ENCODE assay signal across 26 cellular contexts in genomic region chr2:187220100-187220499, GRCh38.
A peak's percentile ranks its signal among the peaks of the same experiment; 100 is the strongest.
DNase-seq lines count a peak whose midpoint lies in the region; ATAC-seq, FAIRE-seq and TF ChIP-seq lines count a peak whose summit lies in the region.
"Had no signal": no experiment of that assay in that cellular context is flagged by ENCODE, and none has a peak within 500 bp of the region (broad histone marks: within the 10 kb centered on the region; RNA-seq: fewer than 3 reads in every experiment).

No MANE protein-coding gene starts in this region.

- BruUV-seq in HepG2 (replicated peaks; lab: Mats Ljungman, UMichigan): no TSS peak

- no peak overlapping the region for H3K27ac ChIP-seq in HepG2 (ENCODE audit: extremely low read length, insufficient read depth, low read length)
- no peak overlapping the region for H3K27ac ChIP-seq in right lobe of liver
- peak overlapping the region; percentile 55; the same call in 1 of the 2 replicates for H3K27ac ChIP-seq in SK-N-MC
- H3K27ac ChIP-seq in small intestine (ENCODE audit: low read depth in 1 of 2, low read length in 1 of 2): no peak overlapping the region
- no peak overlapping the region for H3K27ac ChIP-seq in breast epithelium
- H3K27ac ChIP-seq: BLaER1 had no signal

- intact Hi-C loops in HepG2 (cut with micrococcal nuclease; ENCODE audit: unreplicated experiment): no loop called here
- intact Hi-C loops in right lobe of liver (cut with DNase I): no loop called here
- intact Hi-C loops in breast epithelium (cut with DNase I; ENCODE audit: low total_unique reads): no loop called here

- no peaks in the 10 kb centered on the region for H3K4me1 ChIP-seq in HepG2 (ENCODE audit: insufficient read depth, low read length)
- H3K4me1 ChIP-seq in right lobe of liver: no peaks in the 10 kb centered on the region
- H3K4me1 ChIP-seq in small intestine (ENCODE audit: control insufficient read depth in 2 of 2, insufficient read depth in 1 of 2, low read depth in 1 of 2, low read length in 1 of 2): no peaks in the 10 kb centered on the region
- no peaks in the 10 kb centered on the region for H3K4me1 ChIP-seq in breast epithelium
- H3K4me1 ChIP-seq: BE2C, BLaER1 had no signal

- H3K9me3 ChIP-seq in HepG2 (ENCODE audit: low read length) (no peaks in the 10 kb centered on the region), right lobe of liver (no peaks in the 10 kb centered on the region), SK-N-MC (ENCODE audit: low read depth, low read length) (no peaks in the 10 kb centered on the region; the same call in 1 of the 2 replicates), small intestine (ENCODE audit: control insufficient read depth, low read depth) (no peaks in the 10 kb centered on the region), breast epithelium (peaks cover 0 to 9% of the 10 kb centered on the region in 2 donors)
- H3K9me3 ChIP-seq: BE2C, BLaER1 had no signal

- H3K27me3 ChIP-seq in HepG2 (ENCODE audit: control insufficient read depth in 1 of 2, insufficient read depth in 2 of 2, low read length in 2 of 2) (no peaks in the 10 kb centered on the region), right lobe of liver (no peaks in the 10 kb centered on the region), small intestine (ENCODE audit: control insufficient read depth in 2 of 2, insufficient read depth in 2 of 2, low read length in 2 of 2) (no peaks in the 10 kb centered on the region), breast epithelium (no peaks in the 10 kb centered on the region)
- H3K27me3 ChIP-seq: BE2C, BLaER1 had no signal

- FAIRE-seq in HepG2 (lab: Jason Lieb, UNC): no peak
- FAIRE-seq in small intestine (lab: Jason Lieb, UNC): no peak
- FAIRE-seq: A204.1, GM12891 had no signal

- no peak for TF ChIP-seq CTCF in HepG2 (CRISPR knock-in tag; IDR thresholded peaks at IDR 0.05)
- no peak for TF ChIP-seq CTCF in right lobe of liver (IDR thresholded peaks at IDR 0.05)
- TF ChIP-seq CTCF in breast epithelium (IDR thresholded peaks at IDR 0.05): no peak

- CTCF ChIA-PET in HepG2 (lab: Yijun Ruan, JAX; ENCODE audit: low intra/inter-chr PET ratio, low total read pairs): no interaction called here

- H2AFZ ChIP-seq in HepG2 (ENCODE audit: low read length): no peak overlapping the region

- H3K79me2 ChIP-seq in HepG2 (ENCODE audit: insufficient read depth, low read length): no peaks in the 10 kb centered on the region

- TF ChIP-seq RAD21 in HepG2 (CRISPR knock-in tag; IDR thresholded peaks at IDR 0.05): no peak

- no peak overlapping the region for H3K4me3 ChIP-seq in HepG2 (replicated peaks in 1 of 3; ENCODE audit: insufficient read depth in 1 of 3, low read depth in 2 of 3, low read length in 3 of 3)
- no peak overlapping the region for H3K4me3 ChIP-seq in right lobe of liver
- H3K4me3 ChIP-seq in SK-N-MC: peak overlapping the region; percentile 42; the same call in 1 of the 2 replicates
- H3K4me3 ChIP-seq in small intestine (ENCODE audit: low read depth in 1 of 2, low read length in 2 of 2): no peak overlapping the region
- no peak overlapping the region for H3K4me3 ChIP-seq in breast epithelium
- H3K4me3 ChIP-seq: BLaER1 had no signal

- TF ChIP-seq POLR2A in HepG2 (IDR thresholded peaks at IDR 0.05; ENCODE audit: insufficient read depth in 1 of 2, low read depth in 2 of 2, low read length in 2 of 2) (no peak), right lobe of liver (IDR thresholded peaks at IDR 0.05) (no peak), breast epithelium (IDR thresholded peaks at IDR 0.05) (no peak)

- ATAC-seq in HepG2: no peak
- no peak for ATAC-seq in right lobe of liver
- ATAC-seq in GM18868 (IDR thresholded peaks at IDR 0.05; ENCODE audit: unreplicated experiment): no peak

- no peaks in the 10 kb centered on the region for H3K36me3 ChIP-seq in HepG2 (replicated peaks in 1 of 2; ENCODE audit: control insufficient read depth in 1 of 2, insufficient read depth in 2 of 2, low read length in 2 of 2)
- H3K36me3 ChIP-seq in right lobe of liver: no peaks in the 10 kb centered on the region
- H3K36me3 ChIP-seq in SK-N-MC (ENCODE audit: insufficient read depth, low read length): no peaks in the 10 kb centered on the region
- no peaks in the 10 kb centered on the region for H3K36me3 ChIP-seq in small intestine (ENCODE audit: control insufficient read depth in 2 of 2, insufficient read depth in 2 of 2, low read length in 2 of 2)
- H3K36me3 ChIP-seq in breast epithelium: no peaks in the 10 kb centered on the region
- H3K36me3 ChIP-seq: BE2C, BLaER1 had no signal

- WGBS in HepG2 (ENCODE audit: low lambda C conversion rate): 0% methylated on average over 1 of the region's 1 CpG
- WGBS in right lobe of liver (ENCODE audit: insufficient coverage, low coverage, low lambda C conversion rate, missing lambda C conversion rate): 39% methylated on average over 1 of the region's 1 CpG
- 27 to 70% (median 35%) methylated on average over 1 of the region's 1 CpG for WGBS in small intestine, 3 donors

- DNase-seq in HepG2 (ENCODE audit: low spot score) (no peak), right lobe of liver (no peak), NCI-H526 (lab: John Stamatoyannopoulos, UW) (peak; percentile 26 to 43), SK-N-MC (ENCODE audit: low read depth, low spot score) (no peak), small intestine (peak; percentile 11), glomerular visceral epithelial cell (ENCODE audit: extremely low spot score) (no peak), breast epithelium (ENCODE audit: low spot score in 2 of 2) (no peak)
- DNase-seq: 8988T; ACHN; BE2C; C1 segment of cervical spinal cord; CD4-positive, alpha-beta memory T cell; CD4-positive, CD25-positive, alpha-beta regulatory T cell; CD8-positive, alpha-beta memory T cell; COR-L47; DMS 273 treated with DMSO at 0.1 percent for 48 hours; DMS153; DMS53; DMS79; DND-41; EL; GDM1 had no signal

- TF ChIP-seq EP300 in HepG2 (IDR thresholded peaks at IDR 0.05; ENCODE audit: low read depth in 2 of 2, low read length in 2 of 2) (no peak), HepG2 (CRISPR knock-in tag; IDR thresholded peaks at IDR 0.05; ENCODE audit: borderline replicate concordance) (no peak)

- H3K4me2 ChIP-seq in HepG2 (ENCODE audit: low read depth, low read length): no peak overlapping the region
- H3K4me2 ChIP-seq: BLaER1 had no signal

- POLR2A ChIA-PET in HepG2 (lab: Yijun Ruan, JAX): no interaction called here

- in situ Hi-C loops in HepG2 (cut with HindIII; ENCODE audit: extremely low pct_ligation_motif_present, low pct_unique_long_range_greater_than_20kb): no loop called here

- H3K9ac ChIP-seq in HepG2 (ENCODE audit: insufficient read depth, low read depth, low read length) (no peak overlapping the region), SK-N-MC (ENCODE audit: insufficient read length) (no peak overlapping the region)
- H3K9ac ChIP-seq: BLaER1 had no signal

- no peaks in the 10 kb centered on the region for H4K20me1 ChIP-seq in HepG2 (ENCODE audit: insufficient read depth, low read length)
- H4K20me1 ChIP-seq: BLaER1 had no signal

TF ChIP-seq in HepG2, 621 proteins besides CTCF, POLR2A, EP300 and RAD21 (continues in another document):
- TF ChIP-seq TBL1XR1 (IDR thresholded peaks at IDR 0.05; ENCODE audit: borderline replicate concordance, low read length, partially characterized antibody): no peak
- TF ChIP-seq CREB1 (IDR thresholded peaks at IDR 0.05): no peak
- TF ChIP-seq CREB1 (CRISPR knock-in tag; IDR thresholded peaks at IDR 0.05): no peak
- no peak for TF ChIP-seq CSRNP1 (CRISPR knock-in tag; IDR thresholded peaks at IDR 0.05)
- no peak for TF ChIP-seq HDAC2 (CRISPR knock-in tag; IDR thresholded peaks at IDR 0.05)
- TF ChIP-seq THAP7 (CRISPR knock-in tag; IDR thresholded peaks at IDR 0.05): no peak

Comparison
In these comparisons a context has a peak if more than half of its experiments do, and no peak if none do; other contexts are left out.
1. DNase-seq: peak in NCI-H526 (2 of 2) and small intestine (single experiment); none in HepG2 (single experiment), right lobe of liver (0 of 3), SK-N-MC (single experiment), glomerular visceral epithelial cell (single experiment) and breast epithelium (0 of 2).